In the genomic region with DNA sequence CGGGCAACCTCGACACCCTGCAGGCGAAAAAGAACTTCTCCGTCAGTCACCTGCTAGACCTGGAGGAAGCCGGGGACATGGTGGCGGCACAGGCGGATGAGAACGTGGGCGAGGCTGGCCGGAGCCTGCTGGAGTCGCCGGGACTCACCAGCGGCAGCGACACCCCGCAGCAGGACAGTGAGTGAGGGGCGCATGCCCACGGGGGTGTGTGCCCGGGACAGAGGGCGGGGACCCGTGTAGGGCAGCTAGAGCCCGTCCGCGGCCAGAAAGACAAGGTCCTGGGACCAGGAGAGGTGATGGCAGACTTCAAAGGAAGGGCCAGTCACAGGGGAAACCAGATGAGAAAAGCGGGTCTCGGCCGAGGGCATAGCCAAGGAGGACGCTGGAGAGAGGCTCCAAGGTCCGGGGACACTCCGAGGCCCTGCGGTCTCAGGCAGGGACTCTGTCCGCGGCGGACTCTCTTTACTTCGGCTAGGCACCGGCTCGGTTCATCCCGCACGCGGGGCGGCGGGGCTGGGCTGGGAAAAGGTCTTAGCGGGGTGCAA, we compare ENCODE assay signal across 9 cellular contexts. TPM values are rescaled to one million over a fixed set of nuclear protein-coding genes. Genes with fewer than 3 reads are reported as not detected.
DNase-seq lines count a peak whose midpoint lies in the region; ATAC-seq and TF ChIP-seq lines count a peak whose summit lies in the region.
"Had no signal": no experiment of that assay in that cellular context is flagged by ENCODE, and none has a peak within 500 bp of the region (broad histone marks: within the 10 kb centered on the region; RNA-seq: fewer than 3 reads in every experiment).

No MANE protein-coding gene starts in this region.

- H3K27me3 Mint-ChIP-seq in activated naive CD4-positive, alpha-beta T cell treated with anti-CD3 and anti-CD28 coated beads for 36 hours (ENCODE audit: low read depth), result peaks cover 81% of the 10 kb centered on the region

- H3K27ac Mint-ChIP-seq in activated naive CD4-positive, alpha-beta T cell treated with anti-CD3 and anti-CD28 coated beads for 36 hours, result no peak overlapping the region
- H3K27ac Mint-ChIP-seq: T-helper 1 cell treated with Interleukin-12 subunit alpha and Interleukin-12 subunit beta and Interleukin-4 antibody, amounts not matched to agents 30 μg/mL and 1 μg/mL, for 36 hours had no signal

- TF ChIP-seq CTCF in choroid plexus epithelial cell (conservative IDR thresholded peaks at IDR 0.05; ENCODE audit: low read depth, low read length), result no peak
- TF ChIP-seq CTCF in lower lobe of right lung (IDR thresholded peaks at IDR 0.05), result no peak
- no peak for TF ChIP-seq CTCF in upper lobe of left lung (IDR thresholded peaks at IDR 0.05)

- no peak for TF ChIP-seq EP300 in upper lobe of left lung (IDR thresholded peaks at IDR 0.05)

- no peaks in the 10 kb centered on the region for H3K36me3 Mint-ChIP-seq in activated naive CD4-positive, alpha-beta T cell treated with anti-CD3 and anti-CD28 coated beads for 36 hours (ENCODE audit: low read depth)

- H3K27me3 ChIP-seq in lower lobe of right lung (ENCODE audit: low read depth) (peaks cover 91% of the 10 kb centered on the region), upper lobe of left lung (peaks cover 0 to 60% (median 30%) of the 10 kb centered on the region in 4 donors)

- peaks cover 51% of the 10 kb centered on the region for H3K4me1 Mint-ChIP-seq in activated naive CD4-positive, alpha-beta T cell treated with anti-CD3 and anti-CD28 coated beads for 36 hours (ENCODE audit: low read depth)

- TF ChIP-seq POLR2A in upper lobe of left lung (IDR thresholded peaks at IDR 0.05), result no peak
- TF ChIP-seq POLR2A in GM18505 (IDR thresholded peaks at IDR 0.05; ENCODE audit: borderline replicate concordance, extremely low read depth, insufficient read depth, insufficient read length), result no peak

- ATAC-seq in lower lobe of right lung (peak; percentile 45 to 46), upper lobe of left lung (ENCODE audit: low FRiP score in 2 of 2) (peak in 1 of 2 donors; percentile 20), GM18505 (IDR thresholded peaks at IDR 0.05; ENCODE audit: unreplicated experiment) (no peak)
- no peak for ATAC-seq in activated CD4-positive, CD25-positive, alpha-beta regulatory T cell treated with anti-CD3 and anti-CD28 coated beads, Interleukin-2, amount 50 U/mL, for 24 hours

- peak overlapping the region; percentile 41 for H3K4me3 Mint-ChIP-seq in activated naive CD4-positive, alpha-beta T cell treated with anti-CD3 and anti-CD28 coated beads for 36 hours
- H3K4me3 Mint-ChIP-seq: T-helper 1 cell treated with Interleukin-12 subunit alpha and Interleukin-12 subunit beta and Interleukin-4 antibody, amounts not matched to agents 30 μg/mL and 1 μg/mL, for 36 hours had no signal

- H3K36me3 ChIP-seq in lower lobe of right lung (no peaks in the 10 kb centered on the region), upper lobe of left lung (no peaks in the 10 kb centered on the region)

- H3K4me3 ChIP-seq in choroid plexus epithelial cell (ENCODE audit: low read depth, low read length) (peak overlapping the region; percentile 60), lower lobe of right lung (peak overlapping the region; percentile 62), upper lobe of left lung (peak overlapping the region; percentile 32 to 54 (median 47))

- intact Hi-C loops in activated naive CD4-positive, alpha-beta T cell treated with anti-CD3 and anti-CD28 coated beads for 36 hours (cut with micrococcal nuclease), result loop anchor here (10.0 kb wide), 1 partner anchor 590 kb away; a partner anchor contains a TSS
- intact Hi-C loops in lower lobe of right lung (cut with DNase I), result no loop called here

- no peaks in the 10 kb centered on the region for H3K9me3 ChIP-seq in lower lobe of right lung
- no peaks in the 10 kb centered on the region for H3K9me3 ChIP-seq in upper lobe of left lung

- WGBS in upper lobe of left lung, 2 donors, result 2 to 3% methylated on average over 20 to 42 of the region's 42 CpGs

- peaks cover 29% of the 10 kb centered on the region for H3K4me1 ChIP-seq in lower lobe of right lung
- H3K4me1 ChIP-seq in upper lobe of left lung, result peaks cover 26 to 64% (median 28%) of the 10 kb centered on the region in 4 donors

- no peak for DNase-seq in activated naive CD4-positive, alpha-beta T cell treated with anti-CD3 and anti-CD28 coated beads for 36 hours
- DNase-seq in activated naive CD4-positive, alpha-beta T cell treated with Interleukin-2 at 50 U/mL for 16 hours, result no peak
- no peak for DNase-seq in choroid plexus epithelial cell (ENCODE audit: low read depth)
- DNase-seq in lower lobe of right lung, result peak; percentile 50
- DNase-seq in upper lobe of left lung, result peak in 1 of 2 donors; percentile 83
- no peak for DNase-seq in NCI-H1436 treated with DMSO at 0.1 percent for 48 hours (lab: John Stamatoyannopoulos, UW)

- CTCF ChIA-PET in activated naive CD4-positive, alpha-beta T cell treated with anti-CD3 and anti-CD28 coated beads for 36 hours (lab: Charles Lee), result interaction anchor here (0.6 kb wide), 1 partner anchor 23 kb away, joined by 3 read pairs; no protein-coding TSS in a partner anchor

- H3K27ac ChIP-seq in lower lobe of right lung (peak overlapping the region; percentile 62), upper lobe of left lung (peak overlapping the region; percentile 60 to 85 (median 80))

- H3K9me3 Mint-ChIP-seq in activated naive CD4-positive, alpha-beta T cell treated with anti-CD3 and anti-CD28 coated beads for 36 hours, result no peaks in the 10 kb centered on the region

RNA-seq across cellular contexts. Expression of a gene that starts 0.4 kb away (rescaled TPM):
- not detected for total RNA-seq in activated naive CD4-positive, alpha-beta T cell treated with anti-CD3 and anti-CD28 coated beads for 36 hours
- 30.1 TPM for total RNA-seq in lower lobe of right lung
- total RNA-seq in upper lobe of left lung, result 10 to 100 TPM in 4 of 6 donors, 1 to 10 TPM in 2; 6.1 to 36.0 (median 19.1) TPM

Comparison
In these comparisons a context has a peak if more than half of its experiments do, and no peak if none do; other contexts are left out.
1. ATAC-seq: peak in lower lobe of right lung (2 of 2); none in activated CD4-positive, CD25-positive, alpha-beta regulatory T cell treated with anti-CD3 and anti-CD28 coated beads, Interleukin-2, amount 50 U/mL, for 24 hours (0 of 2) and GM18505 (single experiment).
2. RNA of a gene that starts 0.4 kb away (total RNA-seq): 30.1 TPM in lower lobe of right lung (single experiment) and 6.1 to 36.0 TPM in upper lobe of left lung; not detected in activated naive CD4-positive, alpha-beta T cell treated with anti-CD3 and anti-CD28 coated beads for 36 hours; every median in the first group is over 4 times any median in the second.
3. Peak in every context shown above with its lines, with median percentiles within 50 percentile points of each other: H3K4me3 ChIP-seq.